Comparison of ENCODE assay signal across 23 cellular contexts in genomic region chr16:10597184-10597583, GRCh38. TPM values are rescaled to one million over a fixed set of nuclear protein-coding genes. Genes with fewer than 3 reads are reported as not detected.
DNase-seq lines count a peak whose midpoint lies in the region; ATAC-seq, FAIRE-seq and TF ChIP-seq lines count a peak whose summit lies in the region.
"Had no signal": no experiment of that assay in that cellular context is flagged by ENCODE, and none has a peak within 500 bp of the region (broad histone marks: within the 10 kb centered on the region; RNA-seq: fewer than 3 reads in every experiment).

No MANE protein-coding gene starts in this region.

- peak overlapping the region; percentile 21 for H3K4me3 Mint-ChIP-seq in activated B cell treated with CpG ODN at 0.5 μM for 24 hours
- H3K4me3 Mint-ChIP-seq: T-helper 17 cell had no signal

- no peaks in the 10 kb centered on the region for H4K20me1 ChIP-seq in GM23248 (ENCODE audit: insufficient read depth)

- ATAC-seq in GM18907 (IDR thresholded peaks at IDR 0.05; ENCODE audit: unreplicated experiment): peak; percentile 45
- no peak for ATAC-seq in activated B cell treated with CpG ODN at 0.5 μM for 24 hours (ENCODE audit: low read depth)
- ATAC-seq in HG03175 (IDR thresholded peaks at IDR 0.05; ENCODE audit: unreplicated experiment): no peak
- ATAC-seq: T-helper 17 cell had no signal

- H3K4me1 Mint-ChIP-seq in activated B cell treated with CpG ODN at 0.5 μM for 24 hours: peaks cover 39% of the 10 kb centered on the region

- H3F3A ChIP-seq in GM23248 (ENCODE audit: insufficient read depth): 0 out of 2 replicates have a peak, but pooled peaks cover 8% of the 10 kb centered on the region

- H3K4me1 ChIP-seq in small intestine (ENCODE audit: control insufficient read depth in 2 of 2, insufficient read depth in 1 of 2, low read depth in 1 of 2, low read length in 1 of 2) (no peaks in the 10 kb centered on the region), suprapubic skin (peaks cover 63% of the 10 kb centered on the region), GM23248 (ENCODE audit: insufficient read depth) (peaks cover 9% of the 10 kb centered on the region)
- H3K4me1 ChIP-seq: adrenal gland, SJCRH30 had no signal

- intact Hi-C loops in activated B cell treated with CpG ODN at 0.5 μM for 24 hours (cut with micrococcal nuclease): loop anchor here (10.0 kb wide), 1 partner anchor 72 kb away; no protein-coding TSS in a partner anchor

- no peaks in the 10 kb centered on the region for H3K36me3 Mint-ChIP-seq in activated B cell treated with CpG ODN at 0.5 μM for 24 hours (ENCODE audit: low read depth)
- H3K36me3 Mint-ChIP-seq: IgD-negative memory B cell had no signal

- H3K9me3 Mint-ChIP-seq in activated B cell treated with CpG ODN at 0.5 μM for 24 hours: peaks cover 4% of the 10 kb centered on the region
- H3K9me3 Mint-ChIP-seq: activated T-helper 2 cell treated with anti-CD3 and anti-CD28 coated beads, Interferon-gamma antibody, Interleukin-2, Interleukin-4, amounts not matched to agents 10 μg/mL and 5 μg/mL and 100 μg/mL, durations not matched to agents 14 hours and 24 hours and 36 hours; IgD-negative memory B cell had no signal

- DNase-seq in GM06990 (ENCODE audit: extremely low read depth, insufficient read length): no peak
- no peak for DNase-seq in activated B cell treated with CpG ODN at 0.5 μM for 24 hours
- DNase-seq in small intestine: peak; percentile 65
- no peak for DNase-seq in suprapubic skin (ENCODE audit: low spot score in 2 of 2)
- no peak for DNase-seq in GM23248
- DNase-seq: adrenal gland; COR-L47; EL; erythroblast; NCI-H2029 treated with DMSO at 0.1 percent for 48 hours; NCI-H524 treated with DMSO at 0.1 percent for 48 hours; nucleus accumbens; retina; stimulated activated naive CD4-positive, alpha-beta T cell; T-helper 17 cell; WERI-Rb-1 had no signal

- TF ChIP-seq CTCF in GM06990 (IDR thresholded peaks at IDR 0.05; ENCODE audit: insufficient read depth, low read length, poor library complexity, severe bottlenecking): peak; percentile 41
- no peak for TF ChIP-seq CTCF in activated B cell treated with CpG ODN at 0.5 μM for 24 hours (IDR thresholded peaks at IDR 0.05)
- no peak for TF ChIP-seq CTCF in suprapubic skin (IDR thresholded peaks at IDR 0.05)

- no peak for FAIRE-seq in small intestine (lab: Jason Lieb, UNC)
- FAIRE-seq: bronchial epithelial cell, H1 had no signal

- CTCF ChIA-PET in activated B cell treated with CpG ODN at 0.5 μM for 24 hours (lab: Charles Lee): no interaction called here

- H3K27ac ChIP-seq in small intestine (ENCODE audit: low read depth in 1 of 2, low read length in 1 of 2) (peak overlapping the region in 1 of 2 donors; percentile 74), suprapubic skin (no peak overlapping the region), GM23248 (no peak overlapping the region)
- H3K27ac ChIP-seq: adrenal gland, SJCRH30, WERI-Rb-1 had no signal

- no peak overlapping the region for H3K27ac Mint-ChIP-seq in activated B cell treated with CpG ODN at 0.5 μM for 24 hours
- H3K27ac Mint-ChIP-seq: activated T-helper 2 cell treated with anti-CD3 and anti-CD28 coated beads, Interferon-gamma antibody, Interleukin-2, Interleukin-4, amounts not matched to agents 10 μg/mL and 5 μg/mL and 100 μg/mL, durations not matched to agents 14 hours and 24 hours and 36 hours; IgD-negative memory B cell; T-helper 17 cell had no signal

- H3K27me3 ChIP-seq in GM06990 (replicated peaks; ENCODE audit: control insufficient read depth, insufficient read depth, low read length) (no peaks in the 10 kb centered on the region), small intestine (ENCODE audit: control insufficient read depth in 2 of 2, insufficient read depth in 2 of 2, low read length in 2 of 2) (no peaks in the 10 kb centered on the region), suprapubic skin (no peaks in the 10 kb centered on the region), GM23248 (replicated peaks; ENCODE audit: insufficient read depth) (no peaks in the 10 kb centered on the region)
- H3K27me3 ChIP-seq: SJCRH30 had no signal

- no peaks in the 10 kb centered on the region for H3K79me2 ChIP-seq in GM23248 (ENCODE audit: insufficient read depth)

- H3K36me3 ChIP-seq in GM06990 (ENCODE audit: control insufficient read depth, insufficient read depth, low read length): no peaks in the 10 kb centered on the region
- H3K36me3 ChIP-seq in small intestine (ENCODE audit: control insufficient read depth in 2 of 2, insufficient read depth in 2 of 2, low read length in 2 of 2): no peaks in the 10 kb centered on the region
- H3K36me3 ChIP-seq in suprapubic skin: no peaks in the 10 kb centered on the region
- no peaks in the 10 kb centered on the region for H3K36me3 ChIP-seq in GM23248 (ENCODE audit: low read depth)
- H3K36me3 ChIP-seq: adrenal gland, SJCRH30, WERI-Rb-1 had no signal

- peaks cover 10% of the 10 kb centered on the region for H3K27me3 Mint-ChIP-seq in activated B cell treated with CpG ODN at 0.5 μM for 24 hours

- TF ChIP-seq POLR2A in suprapubic skin (IDR thresholded peaks at IDR 0.05): no peak

- POLR2A ChIA-PET in activated B cell treated with CpG ODN at 0.5 μM for 24 hours (lab: Charles Lee): no interaction called here

- H3K4me3 ChIP-seq in GM06990 (replicated peaks; ENCODE audit: low read depth, low read length) (no peak overlapping the region), small intestine (ENCODE audit: low read depth in 1 of 2, low read length in 2 of 2) (no peak overlapping the region), suprapubic skin (no peak overlapping the region), GM23248 (no peak overlapping the region)
- H3K4me3 ChIP-seq: adrenal gland, SJCRH30 had no signal

- TF ChIP-seq EP300 in suprapubic skin (IDR thresholded peaks at IDR 0.05): no peak

- H3K9me2 ChIP-seq in GM23248 (ENCODE audit: insufficient read depth): no peaks in the 10 kb centered on the region

- WGBS in small intestine, 3 donors: 32 to 43% (median 41%) methylated on average over 3 of the region's 3 CpGs
- 70% methylated on average over 3 of the region's 3 CpGs for WGBS in suprapubic skin
- WGBS in GM23248 (ENCODE audit: low coverage in 1 of 2, low lambda C conversion rate in 2 of 2, missing lambda C conversion rate in 2 of 2), 2 experiments: 88 to 93% methylated on average over 3 of the region's 3 CpGs

- H3K9me3 ChIP-seq in small intestine (ENCODE audit: control insufficient read depth, low read depth) (no peaks in the 10 kb centered on the region), suprapubic skin (no peaks in the 10 kb centered on the region), GM23248 (ENCODE audit: low read depth) (no peaks in the 10 kb centered on the region)
- H3K9me3 ChIP-seq: adrenal gland, SJCRH30 had no signal

- in situ Hi-C loops in GM23248 (cut with MboI): no loop called here

- H3K9ac ChIP-seq in GM23248: no peak overlapping the region

- H2AFZ ChIP-seq in GM23248: no peak overlapping the region

- no peak overlapping the region for H3K4me2 ChIP-seq in GM23248 (ENCODE audit: unreplicated experiment)

RNA-seq across cellular contexts. Expression of gene EMP2, which starts 16.8 kb away (rescaled TPM):
- total RNA-seq in activated B cell treated with CpG ODN at 0.5 μM for 24 hours (0.20 TPM in 1 of 2 replicates, not detected in the other), suprapubic skin (100 to 1,000 TPM in 3 of 4 donors, 10 to 100 TPM in 1; 91.6 to 187 (median 139) TPM)
- polyA plus RNA-seq in small intestine (10 to 100 TPM in 1 of 3 donors, 1 to 10 TPM in 2; 2.2 to 46.9 (median 2.5) TPM), GM23248 (2016; fragmentation: Nextera tagmentation; extraction: Ambion mirVana) (65.7 and 73.7 TPM in 2 replicates)
- total RNA-seq in GM23248 (2014; rRNA removed; shearing (Covaris generic)): 23.0 and 26.0 TPM in 2 replicates
- total RNA-seq: T-helper 17 cell had no signal
- polyA plus RNA-seq: IgD-negative memory B cell had no signal

Comparison
In these comparisons a context has a peak if more than half of its experiments do, and no peak if none do; other contexts are left out.
1. RNA of gene EMP2, which starts 16.8 kb away (total RNA-seq): 91.6 to 187 TPM in suprapubic skin and 23.0 to 26.0 TPM in GM23248; 0.20 TPM in activated B cell treated with CpG ODN at 0.5 μM for 24 hours; every median in the first group is over 10 times any median in the second.